8 cellular contexts compared by ENCODE assay signal in the genomic region with DNA sequence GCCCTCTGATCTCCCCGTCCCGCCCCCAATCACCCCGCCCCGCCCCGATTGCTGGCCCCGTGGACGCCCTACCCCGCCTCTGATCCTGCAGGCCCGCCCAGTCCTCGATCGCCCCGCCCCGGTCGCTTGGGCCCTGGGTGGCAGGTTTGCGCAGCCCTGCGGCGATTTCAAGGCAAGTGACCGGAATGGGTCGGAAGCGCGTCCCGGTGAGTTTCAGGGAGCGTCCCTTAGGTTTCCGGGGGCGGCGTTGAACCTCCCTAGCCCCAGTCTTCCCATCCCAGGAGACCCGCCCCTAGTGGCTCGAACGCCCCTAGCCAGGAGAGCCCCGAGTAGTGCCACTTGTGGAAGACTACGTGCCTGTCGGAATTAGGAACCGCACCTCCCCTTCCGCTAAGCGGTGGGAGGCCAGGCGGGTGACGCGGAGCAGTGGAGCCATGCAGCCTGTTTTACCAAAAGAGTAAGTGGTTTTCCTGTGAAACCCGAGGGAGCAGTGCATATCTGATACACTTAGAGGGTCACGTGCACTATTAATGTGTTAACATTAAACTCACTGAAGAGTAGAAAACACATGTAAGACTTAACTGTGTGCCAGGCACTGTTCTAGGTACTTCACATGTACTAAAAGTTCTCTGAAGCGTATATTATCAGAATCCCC.
DNase-seq lines count a peak whose midpoint lies in the region; ATAC-seq and TF ChIP-seq lines count a peak whose summit lies in the region.

No MANE protein-coding gene starts in this region.

- H3K4me3 ChIP-seq in AG04449 (ENCODE audit: low read depth, low read length), result peak overlapping the region; percentile 64

- TF ChIP-seq POLR2A in GM18526 (IDR thresholded peaks at IDR 0.05; ENCODE audit: extremely low read depth, insufficient read length), result peak; percentile 25

- POLR2A ChIA-PET in AG04449 (lab: Yijun Ruan, JAX), result no interaction called here

- peak; percentile 62 for ATAC-seq in HG03064 (IDR thresholded peaks at IDR 0.05; ENCODE audit: low read depth, unreplicated experiment)

- CTCF ChIA-PET in AG04449 (lab: Yijun Ruan, JAX), result interaction anchor here (0.5 kb wide), 1 partner anchor 21 kb away, joined by 3 read pairs; no protein-coding TSS in a partner anchor

- DNase-seq in AG04449 (ENCODE audit: low read depth, low spot score), result no peak
- peak; percentile 28 for DNase-seq in NCI-H2227 (lab: John Stamatoyannopoulos, UW; ENCODE audit: unreplicated experiment)
- DNase-seq in activated CD4-positive, CD25-positive, alpha-beta regulatory T cell treated with anti-CD3 and anti-CD28 coated beads, Interleukin-2, amount 50 U/mL, for 16 hours (ENCODE audit: low read depth, low spot score), result peak; percentile 66
- peak; percentile 24 for DNase-seq in cerebellar cortex (ENCODE audit: low spot score)
- DNase-seq in kidney glomerular epithelial cell (lab: John Stamatoyannopoulos, UW), result peak; percentile 64
- peak; percentile 49 to 84 for DNase-seq in stimulated activated CD4-positive, alpha-beta T cell treated with anti-CD3 and anti-CD28 coated beads, Interleukin-1b, Interleukin-23, amount 100 ng/mL, for 1 hour (ENCODE audit: low read depth in 2 of 2)

- TF ChIP-seq CTCF in AG04449 (IDR thresholded peaks at IDR 0.05; ENCODE audit: insufficient read depth, low read length, missing control alignments), result peak; percentile 7
